Comparison of ENCODE assay signal across 13 cellular contexts in genomic region chr3:184594386-184595035, GRCh38. TPM values are rescaled to one million over a fixed set of nuclear protein-coding genes. Genes with fewer than 3 reads are reported as not detected.
"Had no signal": no experiment of that assay in that cellular context is flagged by ENCODE, and none has a peak within 500 bp of the region (broad histone marks: within the 10 kb centered on the region; RNA-seq: fewer than 3 reads in every experiment).

No MANE protein-coding gene starts in this region.

- H3K4me3 ChIP-seq: adrenal gland, body of pancreas, prostate gland, upper lobe of left lung had no signal

- H3K9me3 Mint-ChIP-seq: activated T-helper 2 cell treated with anti-CD3 and anti-CD28 coated beads, Interferon-gamma antibody, Interleukin-2, Interleukin-4, amounts not matched to agents 10 μg/mL and 5 μg/mL and 100 μg/mL, durations not matched to agents 14 hours and 24 hours and 36 hours; dendritic cell treated with granulocyte-macrophage colony-stimulating factor and Interleukin-4, amounts not matched to agents 40 ng/mL and 50 ng/mL, for 4 days had no signal

- ATAC-seq: body of pancreas, left colon had no signal

- DNase-seq: activated CD4-positive, alpha-beta T cell treated with anti-CD3 and anti-CD28 coated beads, Interleukin-2, amount 50 U/mL, for 1 hour; activated naive CD4-positive, alpha-beta T cell treated with anti-CD3 and anti-CD28 coated beads, Interleukin-2, amount 50 U/mL, for 16 hours; adrenal gland; body of pancreas; cerebellar nuclear complex; left colon; stimulated activated CD4-positive, alpha-beta T cell treated with anti-CD3 and anti-CD28 coated beads, Interleukin-2, amount 100 ng/mL, for 48 hours; stimulated activated naive CD4-positive, alpha-beta T cell treated with Interleukin-2 at 50 U/mL for 16 hours; T-helper 2 cell; upper lobe of left lung had no signal

- H3K4me1 ChIP-seq: prostate gland had no signal

- H3K27ac ChIP-seq: adrenal gland, body of pancreas, prostate gland, upper lobe of left lung had no signal

- H3K9me3 ChIP-seq: adrenal gland, body of pancreas, prostate gland, upper lobe of left lung had no signal

- H3K27ac Mint-ChIP-seq: activated T-helper 2 cell treated with anti-CD3 and anti-CD28 coated beads, Interferon-gamma antibody, Interleukin-2, Interleukin-4, amounts not matched to agents 10 μg/mL and 5 μg/mL and 100 μg/mL, durations not matched to agents 14 hours and 24 hours and 36 hours; dendritic cell treated with granulocyte-macrophage colony-stimulating factor and Interleukin-4, amounts not matched to agents 40 ng/mL and 50 ng/mL, for 4 days had no signal

- H3K27me3 ChIP-seq: adrenal gland, body of pancreas, upper lobe of left lung had no signal

- H3K4me3 Mint-ChIP-seq: dendritic cell treated with granulocyte-macrophage colony-stimulating factor and Interleukin-4, amounts not matched to agents 40 ng/mL and 50 ng/mL, for 4 days had no signal

- H3K36me3 ChIP-seq: adrenal gland, prostate gland, upper lobe of left lung had no signal

RNA-seq across cellular contexts. Expression of gene EPHB3, which starts 32.9 kb away (rescaled TPM):
- total RNA-seq: activated T-helper 2 cell treated with anti-CD3 and anti-CD28 coated beads, Interferon-gamma antibody, Interleukin-2, Interleukin-4, amounts not matched to agents 10 μg/mL and 5 μg/mL and 100 μg/mL, durations not matched to agents 14 hours and 24 hours and 36 hours had no signal
